9 cellular contexts compared by ENCODE assay signal in the genomic region with DNA sequence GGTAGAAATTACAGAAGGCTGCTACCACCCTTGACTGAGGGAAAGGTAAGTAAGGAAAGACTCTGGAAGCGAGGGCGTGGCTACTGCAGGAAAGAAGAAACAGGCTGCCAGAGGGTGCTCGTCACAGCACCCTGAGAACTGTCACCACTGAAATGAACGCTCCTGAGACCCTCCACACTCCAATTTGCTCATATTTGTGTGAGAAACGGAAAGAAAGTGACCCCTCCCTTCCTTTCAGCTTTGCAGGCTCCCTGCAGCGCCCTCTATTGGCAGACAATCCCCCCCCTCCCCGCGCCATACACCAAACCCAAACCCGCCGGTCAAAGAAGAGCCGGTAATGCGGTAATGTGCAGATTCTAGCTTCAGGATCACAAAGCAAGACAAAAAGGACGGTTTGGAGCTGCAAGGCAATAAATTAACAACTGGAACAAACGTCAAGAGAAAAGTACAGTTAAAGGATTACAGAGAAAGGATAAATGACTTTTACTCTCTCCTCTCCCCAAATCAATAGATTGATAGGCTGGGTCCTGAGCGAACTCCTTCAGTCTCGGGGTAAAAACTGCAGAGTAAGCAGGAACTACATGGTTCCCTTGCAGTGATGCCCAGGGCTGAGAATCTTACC. TPM values are rescaled to one million over a fixed set of nuclear protein-coding genes. Genes with fewer than 3 reads are reported as not detected.
DNase-seq lines count a peak whose midpoint lies in the region; ATAC-seq, FAIRE-seq and TF ChIP-seq lines count a peak whose summit lies in the region.
"Had no signal": no experiment of that assay in that cellular context is flagged by ENCODE, and none has a peak within 500 bp of the region (broad histone marks: within the 10 kb centered on the region; RNA-seq: fewer than 3 reads in every experiment).

No MANE protein-coding gene starts in this region.

- H3K4me3 ChIP-seq in K562 = no peak overlapping the region
- H3K4me3 ChIP-seq in iPS-20b (ENCODE audit: low read length) = peak overlapping the region; percentile 53
- peak overlapping the region; percentile 40 for H3K4me3 ChIP-seq in smooth muscle cell
- H3K4me3 ChIP-seq: SJCRH30 had no signal

- CTCF ChIA-PET in K562 (lab: Yijun Ruan, JAX; ENCODE audit: low intra/inter-chr PET ratio) = interaction anchor here (0.7 to 1.6 kb wide), 4 partner anchors 36 to 343 kb away, joined by 3 to 6 read pairs (median 4); no protein-coding TSS in a partner anchor

- peak; percentile 100 for ATAC-seq in K562

- no peak for TF ChIP-seq EP300 in K562 (IDR thresholded peaks at IDR 0.05; ENCODE audit: low read length)

- no peaks in the 10 kb centered on the region for H3K9me1 ChIP-seq in K562 (ENCODE audit: control insufficient read depth, insufficient read depth, low read length)

- no peaks in the 10 kb centered on the region for H3F3A ChIP-seq in smooth muscle cell (ENCODE audit: low read depth)

- BruUV-seq in K562 (replicated peaks; lab: Mats Ljungman, UMichigan) = no TSS peak

- H3K9me3 ChIP-seq in K562 (replicated peaks; ENCODE audit: control insufficient read depth, insufficient read depth, low read depth, low read length) = no peaks in the 10 kb centered on the region
- no peaks in the 10 kb centered on the region for H3K9me3 ChIP-seq in iPS-20b (ENCODE audit: insufficient read depth, low read depth, low read length)
- H3K9me3 ChIP-seq in smooth muscle cell (replicated peaks; ENCODE audit: low read depth) = no peaks in the 10 kb centered on the region
- H3K9me3 ChIP-seq: SJCRH30 had no signal

- intact Hi-C loops in K562 (cut with micrococcal nuclease) = loop anchor here (2.0 to 5.0 kb wide), 3 partner anchors 60 to 155 kb away; no protein-coding TSS in a partner anchor

- H3K4me1 ChIP-seq in K562 (replicated peaks in 1 of 2; ENCODE audit: control insufficient read depth in 2 of 2, insufficient read depth in 2 of 2, low read length in 2 of 2) = peaks cover 0 to 2% of the 10 kb centered on the region in 2 experiments; a peak in 2 of 5 replicates
- H3K4me1 ChIP-seq in iPS-20b (ENCODE audit: insufficient read depth, low read length) = peaks cover 6% of the 10 kb centered on the region; the same call in 1 of the 2 replicates
- peaks cover 4% of the 10 kb centered on the region for H3K4me1 ChIP-seq in smooth muscle cell (ENCODE audit: low read depth)
- H3K4me1 ChIP-seq: SJCRH30 had no signal

- H3K27me3 ChIP-seq in K562 (ENCODE audit: control insufficient read depth in 2 of 2, insufficient read depth in 2 of 2, low read length in 2 of 2) (no peaks in the 10 kb centered on the region), iPS-20b (ENCODE audit: insufficient read depth, low read length) (peaks cover 9% of the 10 kb centered on the region; the same call in 1 of the 2 replicates), smooth muscle cell (ENCODE audit: low read depth) (peaks cover 10% of the 10 kb centered on the region)
- H3K27me3 ChIP-seq: SJCRH30 had no signal

- WGBS in K562 (ENCODE audit: insufficient coverage, low coverage, missing lambda C conversion rate) = 25% methylated on average over 16 of the region's 16 CpGs
- 13% methylated on average over 16 of the region's 16 CpGs for WGBS in smooth muscle cell (ENCODE audit: low lambda C conversion rate)

- no peaks in the 10 kb centered on the region for H3K36me3 ChIP-seq in K562 (ENCODE audit: control insufficient read depth, insufficient read depth, low read length)
- H3K36me3 ChIP-seq in iPS-20b (ENCODE audit: insufficient read depth, low read depth, low read length) = no peaks in the 10 kb centered on the region
- no peaks in the 10 kb centered on the region for H3K36me3 ChIP-seq in smooth muscle cell (ENCODE audit: low read depth)
- H3K36me3 ChIP-seq: SJCRH30 had no signal

- DNase-seq in ELF-1 (ENCODE audit: low read depth, low spot score) = peak; percentile 89
- peak; percentile 12 for DNase-seq in LHCN-M2 (ENCODE audit: low read depth)
- peak; percentile 67 to 85 (median 76) for DNase-seq in K562 (ENCODE audit: extremely low read depth in 1 of 4, low spot score in 3 of 4)
- DNase-seq in smooth muscle cell (lab: John Stamatoyannopoulos, UW; ENCODE audit: unreplicated experiment) = peak; percentile 2
- no peak for DNase-seq in NCI-H1092 (lab: John Stamatoyannopoulos, UW)
- DNase-seq in NOMO-1 (lab: John Stamatoyannopoulos, UW; ENCODE audit: unreplicated experiment in 2 of 2) = no peak
- no peak for DNase-seq in stimulated activated naive CD4-positive, alpha-beta T cell treated with Interleukin-2 at 50 U/mL for 16 hours (lab: John Stamatoyannopoulos, UW)

- peak; percentile 81 to 94 (median 83) for TF ChIP-seq CTCF in K562 (IDR thresholded peaks at IDR 0.05 in 2 of 3, conservative IDR thresholded peaks at IDR 0.05 in 1 of 3; ENCODE audit: insufficient read depth in 2 of 3, low read depth in 1 of 3, low read length in 3 of 3)
- peak; percentile 60 for TF ChIP-seq CTCF in smooth muscle cell (IDR thresholded peaks at IDR 0.05; ENCODE audit: borderline replicate concordance, insufficient read depth, poor library complexity, severe bottlenecking)

- in situ Hi-C loops in K562 (cut with MboI) = no loop called here

- H3K4me2 ChIP-seq in K562 (ENCODE audit: insufficient read depth, low read length) (peak overlapping the region; percentile 65), smooth muscle cell (peak overlapping the region; percentile 78)

- H2AFZ ChIP-seq in K562 (ENCODE audit: low read depth, low read length) (peak overlapping the region; percentile 66), smooth muscle cell (ENCODE audit: low read depth) (peak overlapping the region; percentile 85)

- no peak overlapping the region; the same call in 2 of the 3 replicates for H3K27ac ChIP-seq in K562 (ENCODE audit: extremely low read depth, low read depth, low read length)
- H3K27ac ChIP-seq in iPS-20b (ENCODE audit: low read length) = no peak overlapping the region
- H3K27ac ChIP-seq in smooth muscle cell (ENCODE audit: low read depth) = no peak overlapping the region
- H3K27ac ChIP-seq: SJCRH30 had no signal

- TF ChIP-seq RAD21 in K562 (CRISPR knock-in tag; conservative IDR thresholded peaks at IDR 0.05 in 1 of 2, IDR thresholded peaks at IDR 0.05 in 1 of 2) = peak; percentile 65 to 87

- H4K20me1 ChIP-seq in K562 (replicated peaks; ENCODE audit: control insufficient read depth, insufficient read depth, low read length) = no peaks in the 10 kb centered on the region
- H4K20me1 ChIP-seq in smooth muscle cell (ENCODE audit: low read depth) = no peaks in the 10 kb centered on the region

- peak; percentile 77 for FAIRE-seq in K562 (lab: Jason Lieb, UNC)

- no peaks in the 10 kb centered on the region for H3K79me2 ChIP-seq in K562 (ENCODE audit: control insufficient read depth, insufficient read depth, low read length)
- H3K79me2 ChIP-seq in smooth muscle cell (ENCODE audit: low read depth) = no peaks in the 10 kb centered on the region

- no peak for TF ChIP-seq POLR2A in K562 (conservative IDR thresholded peaks at IDR 0.05)

- peak overlapping the region in 1 of 2 experiments; percentile 28; a peak in 1 of 4 replicates for H3K9ac ChIP-seq in K562 (ENCODE audit: insufficient read depth in 1 of 2, low read depth in 2 of 2, low read length in 2 of 2)
- peak overlapping the region; percentile 39; the same call in 1 of the 2 replicates for H3K9ac ChIP-seq in iPS-20b (ENCODE audit: low read depth, low read length)
- no peak overlapping the region for H3K9ac ChIP-seq in smooth muscle cell (ENCODE audit: low read depth)

- POLR2A ChIA-PET in K562 (lab: Yijun Ruan, JAX) = interaction anchor here (0.6 to 0.9 kb wide), 2 partner anchors 9 to 553 kb away, joined by 3 read pairs; no protein-coding TSS in a partner anchor

TF ChIP-seq in K562, 482 proteins besides CTCF, POLR2A, EP300 and RAD21 (continues in another document):
- TF ChIP-seq MAFK (IDR thresholded peaks at IDR 0.05; ENCODE audit: low read length) = peak; percentile 78
- TF ChIP-seq ZNF12 (CRISPR knock-in tag; IDR thresholded peaks at IDR 0.05) = no peak
- TF ChIP-seq NUFIP1 (IDR thresholded peaks at IDR 0.05; ENCODE audit: partially characterized antibody) = no peak
- no peak for TF ChIP-seq CBFB (CRISPR knock-in tag; IDR thresholded peaks at IDR 0.05)
- TF ChIP-seq NFIX (CRISPR knock-in tag; IDR thresholded peaks at IDR 0.05; ENCODE audit: low read depth) = no peak
- TF ChIP-seq MYC (IDR thresholded peaks at IDR 0.05; ENCODE audit: low read depth, low read length) = no peak
- no peak for TF ChIP-seq MYC (CRISPR knock-in tag; IDR thresholded peaks at IDR 0.05; ENCODE audit: borderline replicate concordance, low read depth)
- no peak for TF ChIP-seq PHF8 (IDR thresholded peaks at IDR 0.05; ENCODE audit: borderline replicate concordance, low read length)
- TF ChIP-seq RBM25 (IDR thresholded peaks at IDR 0.05; ENCODE audit: low read depth, low read length, severe bottlenecking) = no peak
- TF ChIP-seq ZNF584 (CRISPR knock-in tag; IDR thresholded peaks at IDR 0.05; ENCODE audit: low read depth) = no peak
- 0 out of 2 replicates have a peak, but pooled peaks have one; percentile 36 for TF ChIP-seq XRCC5 (IDR thresholded peaks at IDR 0.05; ENCODE audit: low read depth, low read length)
- no peak for TF ChIP-seq TSC22D4 (tag; IDR thresholded peaks at IDR 0.05)
- 0 out of 2 replicates have a peak, but pooled peaks have one; percentile 17 for TF ChIP-seq SMARCA4 (IDR thresholded peaks at IDR 0.05)
- 0 out of 2 replicates have a peak, but pooled peaks have one; percentile 31 for TF ChIP-seq ATF7 (IDR thresholded peaks at IDR 0.05)

RNA-seq across cellular contexts. Expression of gene STEAP1B, which starts 47.7 kb away (rescaled TPM):
- total RNA-seq in LHCN-M2 (2014; rRNA removed) (not detected in 2 replicates), K562 (2014; rRNA removed) (20.0 and 23.8 TPM in 2 replicates), K562 (2014; rRNA removed; fragmentation: Illumina TruSeq; extraction: Trizol) (34.3 and 39.8 TPM in 2 replicates), K562 (2015; rRNA removed; fragmentation: Illumina TruSeq; extraction: Trizol) (23.1 and 28.3 TPM in 2 replicates), K562 (2021) (22.0 and 24.4 TPM in 2 replicates), smooth muscle cell (0.40 and 0.58 TPM in 2 replicates)
- not detected for polyA plus RNA-seq in LHCN-M2 (2012)
- total RNA-seq in K562 (2011; cell fraction: chromatin; rRNA removed; ENCODE audit: low replicate concordance) = 58.4 and 119 TPM in 2 replicates
- total RNA-seq in K562 (2011; cell fraction: nucleolus; rRNA removed) = 35.9 and 36.8 TPM in 2 replicates
- total RNA-seq in K562 (2011; cell fraction: nucleoplasm; rRNA removed) = 71.3 and 117 TPM in 2 replicates
- polyA plus RNA-seq in K562 (2011; rRNA removed) (36.4 and 36.8 TPM in 2 replicates), K562 (2014; fragmentation: Illumina TruSeq; extraction: Trizol) (24.7 and 29.2 TPM in 2 replicates), K562 (2014; fragmentation: Nextera tagmentation; extraction: Ambion mirVana) (10 to 100 TPM; 31.5 to 38.5 TPM), K562 (2014; rRNA removed) (26.5 and 30.6 TPM in 2 replicates), smooth muscle cell (1.4 TPM in 1 of 2 replicates, not detected in the other)
- 21.0 and 33.7 TPM in 2 replicates for polyA plus RNA-seq in K562 (2011; cell fraction: cytosol; rRNA removed)
- polyA plus RNA-seq in K562 (2011; cell fraction: nucleus; rRNA removed) = 58.2 and 62.5 TPM in 2 replicates
- polyA plus RNA-seq in K562 (2012) = 21.6 and 46.5 TPM in 2 replicates
- 44.0 and 52.0 TPM in 2 replicates for polyA minus RNA-seq in K562 (2011; rRNA and poly(A)+ RNA removed)
- 4.1 and 15.5 TPM in 2 replicates for polyA minus RNA-seq in K562 (2011; cell fraction: cytosol; rRNA and poly(A)+ RNA removed)
- polyA minus RNA-seq in K562 (2011; cell fraction: nucleus; rRNA and poly(A)+ RNA removed) = 40.4 and 57.9 TPM in 2 replicates
- total RNA-seq: SJCRH30 had no signal

Comparison
In these comparisons a context has a peak if more than half of its experiments do, and no peak if none do; other contexts are left out.
1. DNase-seq: peak in ELF-1 (single experiment), LHCN-M2 (single experiment), K562 (4 of 4) and smooth muscle cell (single experiment); none in NCI-H1092 (single experiment), NOMO-1 (0 of 2) and stimulated activated naive CD4-positive, alpha-beta T cell treated with Interleukin-2 at 50 U/mL for 16 hours (single experiment).
2. RNA of gene STEAP1B, which starts 47.7 kb away (total RNA-seq): 20.0 to 119 TPM in K562; 0.40 to 0.58 TPM in smooth muscle cell and not detected in LHCN-M2; every median in the first group is over 10 times any median in the second.